ENCODE assay signal across 8 cellular contexts in genomic region chr10:132229834-132230556, GRCh38. TPM values are rescaled to one million over a fixed set of nuclear protein-coding genes. Genes with fewer than 3 reads are reported as not detected.
DNase-seq lines count a peak whose midpoint lies in the region; ATAC-seq and TF ChIP-seq lines count a peak whose summit lies in the region.

No MANE protein-coding gene starts in this region.

- peak; percentile 88 for DNase-seq in ELF-1 (ENCODE audit: low read depth, low spot score)
- DNase-seq in activated T-cell treated with anti-CD3 and anti-CD28 coated beads, Interleukin-2, amount 50 U/mL, for 4 hours = no peak
- DNase-seq in lower lobe of right lung = peak; percentile 67
- DNase-seq in nephron progenitor cell = no peak
- DNase-seq in glomerular visceral epithelial cell (ENCODE audit: extremely low spot score) = no peak

- H3K36me3 ChIP-seq in lower lobe of right lung = no peaks in the 10 kb centered on the region

- no peaks in the 10 kb centered on the region for H3K9me3 ChIP-seq in lower lobe of right lung

- H3K4me1 Mint-ChIP-seq in activated T-cell treated with anti-CD3 and anti-CD28 coated beads, Interleukin-2, amount 50 U/mL, for 4 hours (ENCODE audit: low read depth) = peaks cover 33% of the 10 kb centered on the region
- H3K4me1 Mint-ChIP-seq in nephron progenitor cell = peaks cover 27% of the 10 kb centered on the region

- H3K27ac ChIP-seq in lower lobe of right lung = peak overlapping the region; percentile 73

- peak overlapping the region; percentile 81 for H3K4me3 Mint-ChIP-seq in activated T-cell treated with anti-CD3 and anti-CD28 coated beads, Interleukin-2, amount 50 U/mL, for 4 hours
- H3K4me3 Mint-ChIP-seq in nephron progenitor cell = no peak overlapping the region

- H3K27me3 ChIP-seq in lower lobe of right lung (ENCODE audit: low read depth) = no peaks in the 10 kb centered on the region

- peak overlapping the region; percentile 53 for H3K4me3 ChIP-seq in lower lobe of right lung

- no peak for TF ChIP-seq CTCF in lower lobe of right lung (IDR thresholded peaks at IDR 0.05)
- no peak for TF ChIP-seq CTCF in nephron progenitor cell (IDR thresholded peaks at IDR 0.05)

- H3K27ac Mint-ChIP-seq in nephron progenitor cell = no peak overlapping the region

- H3K9me3 Mint-ChIP-seq in activated T-cell treated with anti-CD3 and anti-CD28 coated beads, Interleukin-2, amount 50 U/mL, for 4 hours = no peaks in the 10 kb centered on the region
- H3K9me3 Mint-ChIP-seq in nephron progenitor cell = no peaks in the 10 kb centered on the region

- no peaks in the 10 kb centered on the region for H3K36me3 Mint-ChIP-seq in activated T-cell treated with anti-CD3 and anti-CD28 coated beads, Interleukin-2, amount 50 U/mL, for 4 hours (ENCODE audit: insufficient read depth)
- no peaks in the 10 kb centered on the region for H3K36me3 Mint-ChIP-seq in nephron progenitor cell (ENCODE audit: low read depth)

- intact Hi-C loops in lower lobe of right lung (cut with DNase I) = loop anchor here (10.0 kb wide), 1 partner anchor 115 kb away; no protein-coding TSS in a partner anchor

- no peaks in the 10 kb centered on the region for H3K27me3 Mint-ChIP-seq in activated T-cell treated with anti-CD3 and anti-CD28 coated beads, Interleukin-2, amount 50 U/mL, for 4 hours (ENCODE audit: low read depth)
- peaks cover 11% of the 10 kb centered on the region for H3K27me3 Mint-ChIP-seq in nephron progenitor cell (ENCODE audit: low read depth, poor library complexity)

- peak; percentile 64 for ATAC-seq in HG02588 (IDR thresholded peaks at IDR 0.05; ENCODE audit: unreplicated experiment)
- peak; percentile 54 to 55 for ATAC-seq in activated T-cell treated with anti-CD3 and anti-CD28 coated beads, Interleukin-2, amount 50 U/mL, for 4 hours
- ATAC-seq in lower lobe of right lung = peak; percentile 44 to 57
- no peak for ATAC-seq in GM18861 (IDR thresholded peaks at IDR 0.05; ENCODE audit: unreplicated experiment)
- no peak for ATAC-seq in GM21786 (IDR thresholded peaks at IDR 0.05; ENCODE audit: unreplicated experiment)

- H3K4me1 ChIP-seq in lower lobe of right lung = peaks cover 14% of the 10 kb centered on the region

RNA-seq across cellular contexts. Expression of gene DPYSL4, which starts 43.2 kb away (rescaled TPM):
- 1 to 10 TPM; 1.6 to 6.3 (median 3.4) TPM for total RNA-seq in activated T-cell treated with anti-CD3 and anti-CD28 coated beads, Interleukin-2, amount 50 U/mL, for 4 hours
- 2.1 TPM for total RNA-seq in lower lobe of right lung

Comparison
In these comparisons a context has a peak if more than half of its experiments do, and no peak if none do; other contexts are left out.
1. DNase-seq: peak in ELF-1 (single experiment) and lower lobe of right lung (single experiment); none in activated T-cell treated with anti-CD3 and anti-CD28 coated beads, Interleukin-2, amount 50 U/mL, for 4 hours (single experiment), nephron progenitor cell (single experiment) and glomerular visceral epithelial cell (single experiment).
2. ATAC-seq: peak in HG02588 (single experiment), activated T-cell treated with anti-CD3 and anti-CD28 coated beads, Interleukin-2, amount 50 U/mL, for 4 hours (2 of 2) and lower lobe of right lung (2 of 2); none in GM18861 (single experiment) and GM21786 (single experiment).